Comparison of ENCODE assay signal across 9 cellular contexts in the genomic region with DNA sequence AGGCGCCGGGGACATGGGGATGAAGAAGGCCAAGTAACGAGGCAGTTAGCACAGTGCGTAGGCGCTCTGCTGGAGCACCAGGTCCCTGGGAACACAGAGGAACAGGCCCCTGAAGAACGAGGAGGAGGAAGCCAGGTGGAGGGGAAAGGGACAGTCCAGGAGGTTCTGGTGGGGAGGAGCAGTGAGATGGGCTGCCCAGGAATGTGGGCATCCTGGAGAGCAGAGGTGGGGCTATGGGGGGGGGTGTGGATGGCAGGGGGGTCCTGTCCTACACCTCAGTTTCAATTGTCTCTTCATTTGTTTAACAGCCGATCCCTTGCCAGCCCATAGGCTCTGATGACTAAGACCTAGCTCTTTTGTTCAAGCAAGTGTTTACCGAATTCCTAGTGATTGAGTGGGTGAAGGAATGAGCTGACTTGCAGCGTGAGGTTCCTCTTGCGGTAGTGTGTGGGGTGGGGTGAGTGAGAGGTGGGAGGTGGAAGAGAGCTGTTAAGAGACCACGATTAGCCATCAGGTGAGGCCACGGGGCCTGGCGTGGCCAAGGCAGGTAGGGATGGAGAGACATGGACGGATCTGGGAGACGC. TPM values are rescaled to one million over a fixed set of nuclear protein-coding genes. Genes with fewer than 3 reads are reported as not detected.
A peak's percentile ranks its signal among the peaks of the same experiment; 100 is the strongest.
DNase-seq lines count a peak whose midpoint lies in the region; ATAC-seq and TF ChIP-seq lines count a peak whose summit lies in the region.
"Had no signal": no experiment of that assay in that cellular context is flagged by ENCODE, and none has a peak within 500 bp of the region (broad histone marks: within the 10 kb centered on the region; RNA-seq: fewer than 3 reads in every experiment).

No MANE protein-coding gene starts in this region.

- TF ChIP-seq CTCF in choroid plexus epithelial cell (conservative IDR thresholded peaks at IDR 0.05; ENCODE audit: low read depth, low read length): no peak

- H3K27ac ChIP-seq in HUES48 (ENCODE audit: low read depth, low read length): peak overlapping the region; percentile 91
- peak overlapping the region; percentile 97 for H3K27ac ChIP-seq in mesodermal cell (ENCODE audit: low read depth, low read length, severe bottlenecking)

- no peaks in the 10 kb centered on the region for H3K27me3 ChIP-seq in HUES48 (ENCODE audit: control insufficient read depth, insufficient read depth, low read length)

- ATAC-seq in HG03565 (IDR thresholded peaks at IDR 0.05; ENCODE audit: unreplicated experiment): no peak
- ATAC-seq: GM12878 had no signal

- H3K36me3 ChIP-seq in HUES48 (ENCODE audit: control insufficient read depth, insufficient read depth, low read length): peaks cover 66% of the 10 kb centered on the region
- H3K36me3 ChIP-seq in mesodermal cell (ENCODE audit: control insufficient read depth, insufficient read depth, low read length): peaks cover 85% of the 10 kb centered on the region

- 79 to 83% methylated on average over 14 of the region's 15 CpGs for WGBS in mesodermal cell (ENCODE audit: insufficient coverage in 2 of 2), 2 experiments

- H3K4me1 ChIP-seq in HUES48 (ENCODE audit: control insufficient read depth, insufficient read depth, low read length): peaks cover 18% of the 10 kb centered on the region
- peaks cover 53% of the 10 kb centered on the region for H3K4me1 ChIP-seq in mesodermal cell (ENCODE audit: control insufficient read depth, insufficient read depth, low read length, poor library complexity, severe bottlenecking)

- DNase-seq in A172 (ENCODE audit: low spot score): peak; percentile 95
- DNase-seq in choroid plexus epithelial cell (ENCODE audit: low read depth): peak; percentile 86
- DNase-seq in activated CD4-positive, CD25-positive, alpha-beta regulatory T cell (lab: John Stamatoyannopoulos, UW): no peak
- no peak for DNase-seq in inferior parietal cortex (ENCODE audit: extremely low spot score)
- no peak for DNase-seq in NK-92 treated with Interleukin-12 subunit alpha and Interleukin-12 subunit beta, amount 100 ng/mL, for 24 hours (lab: John Stamatoyannopoulos, UW)

- H3K9me3 ChIP-seq in HUES48 (ENCODE audit: control insufficient read depth, insufficient read depth, low read length) (no peaks in the 10 kb centered on the region), mesodermal cell (ENCODE audit: control insufficient read depth, low read length) (no peaks in the 10 kb centered on the region)

- peak overlapping the region; percentile 26; the same call in 1 of the 2 replicates for H3K9ac ChIP-seq in HUES48 (ENCODE audit: low read depth, low read length)

- H3K4me3 ChIP-seq in HUES48 (ENCODE audit: low read depth, low read length) (no peak overlapping the region), choroid plexus epithelial cell (ENCODE audit: low read depth, low read length) (no peak overlapping the region), mesodermal cell (ENCODE audit: extremely low read depth, insufficient read depth, low read length, poor library complexity, severe bottlenecking) (peak overlapping the region; percentile 2)
- H3K4me3 ChIP-seq: GM12878 had no signal

RNA-seq across cellular contexts. Expression of a gene that starts 8.4 kb away (rescaled TPM):
- total RNA-seq in A172 (2014; rRNA removed; shearing (Covaris generic)): not detected in 2 replicates
- 20.5 TPM for polyA plus RNA-seq in mesodermal cell (2013, experiment 1 of 2)
- polyA plus RNA-seq in mesodermal cell (2013, experiment 2 of 2): 14.5 TPM

RNA-seq across cellular contexts. Expression of a gene that starts 30.4 kb away (rescaled TPM):
- total RNA-seq in A172 (2014; rRNA removed; shearing (Covaris generic)): 62.5 and 71.4 TPM in 2 replicates
- 65.4 TPM for polyA plus RNA-seq in mesodermal cell (2013, experiment 1 of 2)
- polyA plus RNA-seq in mesodermal cell (2013, experiment 2 of 2): 51.7 TPM

RNA-seq across cellular contexts. Expression of a gene that starts 30.6 kb away (rescaled TPM):
- total RNA-seq in A172 (2014; rRNA removed; shearing (Covaris generic)): 15.5 and 19.5 TPM in 2 replicates
- 22.5 TPM for polyA plus RNA-seq in mesodermal cell (2013, experiment 1 of 2)
- 15.8 TPM for polyA plus RNA-seq in mesodermal cell (2013, experiment 2 of 2)

RNA-seq across cellular contexts. Expression of a gene that starts 35.0 kb away (rescaled TPM):
- total RNA-seq in A172 (2014; rRNA removed; shearing (Covaris generic)): 56.7 and 57.4 TPM in 2 replicates
- polyA plus RNA-seq in mesodermal cell (2013, experiment 1 of 2): 12.9 TPM
- polyA plus RNA-seq in mesodermal cell (2013, experiment 2 of 2): 12.3 TPM

RNA-seq across cellular contexts. Expression of a gene that starts 35.1 kb away (rescaled TPM):
- 57.4 and 76.4 TPM in 2 replicates for total RNA-seq in A172 (2014; rRNA removed; shearing (Covaris generic))
- polyA plus RNA-seq in mesodermal cell (2013, experiment 1 of 2): 46.3 TPM
- 41.6 TPM for polyA plus RNA-seq in mesodermal cell (2013, experiment 2 of 2)

Comparison
In these comparisons a context has a peak if more than half of its experiments do, and no peak if none do; other contexts are left out.
1. DNase-seq: peak in A172 (single experiment) and choroid plexus epithelial cell (single experiment); none in activated CD4-positive, CD25-positive, alpha-beta regulatory T cell (0 of 4), inferior parietal cortex (single experiment) and NK-92 treated with Interleukin-12 subunit alpha and Interleukin-12 subunit beta, amount 100 ng/mL, for 24 hours (single experiment).